Comparison of ENCODE assay signal across 15 cellular contexts in the genomic region with DNA sequence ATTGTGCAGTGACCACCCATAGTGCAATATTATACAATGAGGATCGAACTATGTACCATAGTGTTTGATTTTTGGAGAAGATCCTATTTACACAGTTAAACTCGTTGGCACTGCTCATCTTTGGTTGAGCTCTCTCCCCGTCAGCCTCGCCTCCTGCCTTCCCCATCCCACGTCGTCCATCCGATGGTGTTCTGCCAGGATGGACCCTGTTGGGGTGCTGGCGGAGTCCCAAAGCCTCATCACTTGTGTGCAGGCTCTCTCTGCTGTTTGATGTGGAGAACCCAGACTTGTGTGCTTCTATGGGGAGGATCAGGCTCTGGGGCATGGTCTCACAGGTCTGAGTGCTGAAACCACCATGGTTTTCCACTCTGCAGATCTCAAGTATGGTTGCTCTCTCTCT.
A peak's percentile ranks its signal among the peaks of the same experiment; 100 is the strongest.
DNase-seq lines count a peak whose midpoint lies in the region; ATAC-seq and TF ChIP-seq lines count a peak whose summit lies in the region.
"Had no signal": no experiment of that assay in that cellular context is flagged by ENCODE, and none has a peak within 500 bp of the region (broad histone marks: within the 10 kb centered on the region; RNA-seq: fewer than 3 reads in every experiment).

No MANE protein-coding gene starts in this region.

- intact Hi-C loops in MCF 10A (cut with micrococcal nuclease) (loop anchor here (2.0 to 10.0 kb wide), 2 partner anchors 51 to 463 kb away; no protein-coding TSS in a partner anchor), mammary epithelial cell (cut with micrococcal nuclease) (no loop called here), thyroid gland (cut with DNase I) (loop anchor here (5.0 kb wide), 2 partner anchors 131 to 196 kb away; partner anchors contain the start of gene ASAP2)

- H3K9me3 Mint-ChIP-seq in MCF 10A (ENCODE audit: unreplicated experiment) (no peaks in the 10 kb centered on the region), mesothelial cell of epicardium (peaks cover 7% of the 10 kb centered on the region), glutamatergic neuron (ENCODE audit: unreplicated experiment) (no peaks in the 10 kb centered on the region)
- H3K9me3 Mint-ChIP-seq: CD8-positive, alpha-beta memory T cell had no signal

- H3K27me3 ChIP-seq in mammary epithelial cell (ENCODE audit: insufficient read depth, low read length), result no peaks in the 10 kb centered on the region
- no peaks in the 10 kb centered on the region for H3K27me3 ChIP-seq in thyroid gland

- no TSS peak for BruUV-seq in MCF 10A (replicated peaks; lab: Mats Ljungman, UMichigan)
- BruUV-seq in mammary epithelial cell (replicated peaks; lab: Mats Ljungman, UMichigan), result no TSS peak

- H3K36me3 Mint-ChIP-seq in MCF 10A (ENCODE audit: insufficient read depth, unreplicated experiment) (peaks cover 60% of the 10 kb centered on the region), mesothelial cell of epicardium (peaks cover 22% of the 10 kb centered on the region), glutamatergic neuron (ENCODE audit: unreplicated experiment) (peaks cover 19% of the 10 kb centered on the region)
- H3K36me3 Mint-ChIP-seq: CD8-positive, alpha-beta memory T cell had no signal

- no peak for TF ChIP-seq POLR2A in thyroid gland (IDR thresholded peaks at IDR 0.05)

- no peaks in the 10 kb centered on the region for H4K20me1 ChIP-seq in mammary epithelial cell (ENCODE audit: insufficient read depth, low read length)

- no peak overlapping the region for H3K4me2 ChIP-seq in mammary epithelial cell (ENCODE audit: insufficient read depth, low read depth, low read length)

- no peak overlapping the region for H2AFZ ChIP-seq in mammary epithelial cell (ENCODE audit: low read depth, low read length)
- H2AFZ ChIP-seq: GM23248 had no signal

- H3K4me3 Mint-ChIP-seq in MCF 10A (ENCODE audit: unreplicated experiment), result no peak overlapping the region
- H3K4me3 Mint-ChIP-seq in mesothelial cell of epicardium, result no peak overlapping the region
- H3K4me3 Mint-ChIP-seq in glutamatergic neuron (ENCODE audit: unreplicated experiment), result no peak overlapping the region
- H3K4me3 Mint-ChIP-seq: CD8-positive, alpha-beta memory T cell had no signal

- H3K4me1 ChIP-seq in mammary epithelial cell (ENCODE audit: insufficient read depth, low read length) (peaks cover 13% of the 10 kb centered on the region), thyroid gland (peaks cover 34 to 50% of the 10 kb centered on the region in 2 donors)
- H3K4me1 ChIP-seq: Caco-2 had no signal

- no peak for DNase-seq in MCF 10A (ENCODE audit: unreplicated experiment)
- no peak for DNase-seq in mammary epithelial cell
- DNase-seq in cerebellar cortex (ENCODE audit: low spot score), result peak; percentile 24
- no peak for DNase-seq in mesothelial cell of epicardium (ENCODE audit: low spot score in 2 of 2, unreplicated experiment in 2 of 2)
- no peak for DNase-seq in thyroid gland
- no peak for DNase-seq in glutamatergic neuron
- no peak for DNase-seq in HuH-7.5 (ENCODE audit: low spot score)
- DNase-seq: Caco-2; CD8-positive, alpha-beta memory T cell; DND-41; GF-D8; GM23248 had no signal

- H3K4me1 Mint-ChIP-seq in MCF 10A (ENCODE audit: insufficient read depth, unreplicated experiment) (peaks cover 31% of the 10 kb centered on the region), mesothelial cell of epicardium (peaks cover 44% of the 10 kb centered on the region), glutamatergic neuron (ENCODE audit: low read depth, unreplicated experiment) (peaks cover 6% of the 10 kb centered on the region)
- H3K4me1 Mint-ChIP-seq: CD8-positive, alpha-beta memory T cell had no signal

- peaks cover 50% of the 10 kb centered on the region for H3K79me2 ChIP-seq in mammary epithelial cell (ENCODE audit: insufficient read depth, low read length)

- H3K9ac ChIP-seq in mammary epithelial cell (ENCODE audit: insufficient read depth, low read length), result no peak overlapping the region
- H3K9ac ChIP-seq: GM23248 had no signal

- 96% methylated on average over 4 of the region's 8 CpGs for WGBS in mammary epithelial cell (ENCODE audit: low coverage, missing lambda C conversion rate)
- 91 to 93% methylated on average over 8 of the region's 8 CpGs for WGBS in thyroid gland, 2 donors

- TF ChIP-seq CTCF in MCF 10A (IDR thresholded peaks at IDR 0.05; ENCODE audit: unreplicated experiment), result no peak
- no peak for TF ChIP-seq CTCF in mammary epithelial cell (conservative IDR thresholded peaks at IDR 0.05 in 1 of 2, IDR thresholded peaks at IDR 0.05 in 1 of 2; ENCODE audit: extremely low read depth in 1 of 2, insufficient read depth in 1 of 2, low read depth in 1 of 2, low read length in 2 of 2)
- no peak for TF ChIP-seq CTCF in mesothelial cell of epicardium (IDR thresholded peaks at IDR 0.05; ENCODE audit: unreplicated experiment)
- TF ChIP-seq CTCF in thyroid gland (IDR thresholded peaks at IDR 0.05), result no peak
- no peak for TF ChIP-seq CTCF in glutamatergic neuron (IDR thresholded peaks at IDR 0.05; ENCODE audit: partially characterized antibody, unreplicated experiment)

- H3K9me3 ChIP-seq in mammary epithelial cell (replicated peaks; ENCODE audit: insufficient read depth, low read length), result no peaks in the 10 kb centered on the region
- H3K9me3 ChIP-seq in thyroid gland, result no peaks in the 10 kb centered on the region
- H3K9me3 ChIP-seq: Caco-2 had no signal

- POLR2A ChIA-PET in MCF 10A (lab: Yijun Ruan, JAX), result interaction anchor here (0.7 kb wide), 1 partner anchor 85 kb away, joined by 3 read pairs; the partner anchor contains the start of gene ITGB1BP1

- in situ Hi-C loops in mammary epithelial cell (cut with MboI; ENCODE audit: low sequenced_read_pairs in 2 of 2), result loop anchor here (10.0 to 25.0 kb wide), 2 partner anchors 193 to 476 kb away; no protein-coding TSS in a partner anchor

- H3K27me3 Mint-ChIP-seq in MCF 10A (ENCODE audit: insufficient read depth, unreplicated experiment) (no peaks in the 10 kb centered on the region), mesothelial cell of epicardium (ENCODE audit: low read depth) (no peaks in the 10 kb centered on the region), glutamatergic neuron (ENCODE audit: unreplicated experiment) (no peaks in the 10 kb centered on the region)

- no peak overlapping the region for H3K4me3 ChIP-seq in mammary epithelial cell (replicated peaks in 1 of 3; ENCODE audit: insufficient read depth in 1 of 3, low read depth in 2 of 3, low read length in 3 of 3)
- no peak overlapping the region for H3K4me3 ChIP-seq in thyroid gland (replicated peaks in 1 of 3)
- H3K4me3 ChIP-seq: GM23248 had no signal

- CTCF ChIA-PET in MCF 10A (lab: Yijun Ruan, JAX), result interaction anchor here (0.6 to 1.2 kb wide), 3 partner anchors 132 to 197 kb away, joined by 3 to 4 read pairs (median 4); no protein-coding TSS in a partner anchor
- CTCF ChIA-PET in mammary epithelial cell (lab: Charles Lee; ENCODE audit: low non-redundant PET), result no interaction called here

- no peak for ATAC-seq in GM19397 (IDR thresholded peaks at IDR 0.05; ENCODE audit: unreplicated experiment)
- ATAC-seq: HCT116 had no signal

- H3K27ac Mint-ChIP-seq in MCF 10A (ENCODE audit: low read depth, unreplicated experiment) (peak overlapping the region; percentile 76), mesothelial cell of epicardium (peak overlapping the region; percentile 87), glutamatergic neuron (ENCODE audit: unreplicated experiment) (no peak overlapping the region)
- H3K27ac Mint-ChIP-seq: CD8-positive, alpha-beta memory T cell had no signal

- dilution Hi-C loops in mammary epithelial cell (cut with HindIII; ENCODE audit: low sequenced_read_pairs), result no loop called here

- peaks cover 50% of the 10 kb centered on the region for H3K36me3 ChIP-seq in mammary epithelial cell (ENCODE audit: insufficient read depth, low read length)
- peaks cover 0 to 2% of the 10 kb centered on the region in 2 donors for H3K36me3 ChIP-seq in thyroid gland

- H3K27ac ChIP-seq in mammary epithelial cell (ENCODE audit: insufficient read depth, low read depth, low read length) (no peak overlapping the region), thyroid gland (peak overlapping the region in 2 of 3 donors; percentile 26 to 72)
- H3K27ac ChIP-seq: HL-60 had no signal
